26 cellular contexts compared by ENCODE assay signal in the genomic region with DNA sequence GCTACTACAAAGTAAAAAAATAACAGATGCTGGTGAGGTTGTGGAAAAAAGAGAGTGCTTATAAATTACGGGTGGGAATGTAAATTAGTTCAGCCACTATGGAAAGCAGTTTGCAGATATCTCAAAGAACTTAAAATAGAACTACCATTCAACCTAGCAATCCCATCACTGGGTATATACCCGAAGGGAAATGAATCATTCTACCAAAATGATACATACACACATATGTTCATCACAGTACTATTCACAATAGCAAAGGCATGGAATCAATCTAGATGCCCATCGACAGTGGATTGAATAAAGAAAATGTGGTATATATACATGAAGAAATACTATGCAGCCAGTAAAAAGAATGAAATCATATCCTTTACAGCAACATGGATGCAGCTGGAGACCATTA. TPM values are rescaled to one million over a fixed set of nuclear protein-coding genes. Genes with fewer than 3 reads are reported as not detected.
DNase-seq lines count a peak whose midpoint lies in the region; ATAC-seq, FAIRE-seq and TF ChIP-seq lines count a peak whose summit lies in the region.
"Had no signal": no experiment of that assay in that cellular context is flagged by ENCODE, and none has a peak within 500 bp of the region (broad histone marks: within the 10 kb centered on the region; RNA-seq: fewer than 3 reads in every experiment).

No MANE protein-coding gene starts in this region.

- POLR2A ChIA-PET in HEK293 (lab: Yijun Ruan, JAX) = no interaction called here
- POLR2A ChIA-PET in K562 (lab: Yijun Ruan, JAX) = no interaction called here

- no peak for ATAC-seq in K562
- ATAC-seq in activated T-cell treated with anti-CD3 and anti-CD28 coated beads, Interleukin-2, amount 50 U/mL, for 72 hours (replicated peaks in 1 of 2) = no peak
- ATAC-seq: GM12878 had no signal

- H3K9ac ChIP-seq in K562 (ENCODE audit: insufficient read depth in 1 of 2, low read depth in 2 of 2, low read length in 2 of 2) = no peak overlapping the region
- H3K9ac ChIP-seq: BLaER1 had no signal

- no peaks in the 10 kb centered on the region for H4K20me1 ChIP-seq in K562 (replicated peaks; ENCODE audit: control insufficient read depth, insufficient read depth, low read length)
- H4K20me1 ChIP-seq: BLaER1 had no signal

- no peak overlapping the region for H3K4me3 Mint-ChIP-seq in activated T-cell treated with anti-CD3 and anti-CD28 coated beads, Interleukin-2, amount 50 U/mL, for 72 hours
- H3K4me3 Mint-ChIP-seq: CD14-positive monocyte; CD4-positive, alpha-beta memory T cell; CD8-positive, alpha-beta memory T cell had no signal

- WGBS in K562 (ENCODE audit: insufficient coverage, low coverage, missing lambda C conversion rate) = 51% methylated on average over 3 of the region's 3 CpGs

- H3K4me1 Mint-ChIP-seq in activated T-cell treated with anti-CD3 and anti-CD28 coated beads, Interleukin-2, amount 50 U/mL, for 72 hours (ENCODE audit: low read depth) = peaks cover 8% of the 10 kb centered on the region

- H3K4me3 ChIP-seq in HEK293 (ENCODE audit: low read depth, low read length) (no peak overlapping the region), K562 (no peak overlapping the region)
- H3K4me3 ChIP-seq: BLaER1, GM12878 had no signal

- peaks cover 0 to 7% of the 10 kb centered on the region in 2 experiments; a peak in 1 of 3 replicates for H3K36me3 ChIP-seq in HEK293 (ENCODE audit: control insufficient read depth in 2 of 2, insufficient read depth in 1 of 2, low read length in 2 of 2)
- H3K36me3 ChIP-seq in K562 (ENCODE audit: control insufficient read depth, insufficient read depth, low read length) = no peaks in the 10 kb centered on the region
- H3K36me3 ChIP-seq: BE2C had no signal

- no peak overlapping the region for H3K27ac ChIP-seq in HEK293 (ENCODE audit: extremely low read depth, low read depth, low read length)
- no peak overlapping the region for H3K27ac ChIP-seq in K562 (ENCODE audit: extremely low read depth, low read depth, low read length)
- H3K27ac ChIP-seq: BLaER1 had no signal

- CTCF ChIA-PET in HEK293 (lab: Yijun Ruan, JAX) (no interaction called here), K562 (lab: Yijun Ruan, JAX; ENCODE audit: low intra/inter-chr PET ratio) (interaction anchor here (0.6 kb wide), 1 partner anchor 65 kb away, joined by 4 read pairs; no protein-coding TSS in a partner anchor)

- no peak for TF ChIP-seq POLR2A in H54 (IDR thresholded peaks at IDR 0.05; ENCODE audit: low read depth, low read length)
- no peak for TF ChIP-seq POLR2A in K562 (conservative IDR thresholded peaks at IDR 0.05)

- no peak for TF ChIP-seq CTCF in HEK293 (tag by site-specific recombination; IDR thresholded peaks at IDR 0.05)
- no peak for TF ChIP-seq CTCF in K562 (IDR thresholded peaks at IDR 0.05 in 2 of 3, conservative IDR thresholded peaks at IDR 0.05 in 1 of 3; ENCODE audit: insufficient read depth in 2 of 3, low read depth in 1 of 3, low read length in 3 of 3)

- H3K79me2 ChIP-seq in K562 (ENCODE audit: control insufficient read depth, insufficient read depth, low read length) = no peaks in the 10 kb centered on the region

- BruUV-seq in K562 (replicated peaks; lab: Mats Ljungman, UMichigan) = no TSS peak

- H3K9me3 Mint-ChIP-seq in activated T-cell treated with anti-CD3 and anti-CD28 coated beads, Interleukin-2, amount 50 U/mL, for 72 hours = peaks cover 4 to 6% of the 10 kb centered on the region in 2 donors

- H3K4me2 ChIP-seq in K562 (ENCODE audit: insufficient read depth, low read length) = no peak overlapping the region
- H3K4me2 ChIP-seq: BLaER1 had no signal

- DNase-seq in H54 (ENCODE audit: insufficient read length, low spot score) = no peak
- no peak for DNase-seq in K562 (ENCODE audit: extremely low read depth in 1 of 4, low spot score in 3 of 4)
- DNase-seq in stimulated activated naive CD4-positive, alpha-beta T cell treated with Interleukin-2 at 50 U/mL for 16 hours (lab: John Stamatoyannopoulos, UW) = no peak
- no peak for DNase-seq in NCI-H82 (lab: John Stamatoyannopoulos, UW)
- DNase-seq in activated T-cell treated with anti-CD3 and anti-CD28 coated beads, Interleukin-2, amount 50 U/mL, for 72 hours = no peak
- DNase-seq: 8988T; ACHN; BE2C; C1 segment of cervical spinal cord; CD4-positive, alpha-beta memory T cell; CD4-positive, CD25-positive, alpha-beta regulatory T cell; CD8-positive, alpha-beta memory T cell; COR-L47; DMS 273 treated with DMSO at 0.1 percent for 48 hours; DMS153; DMS53; DMS79; DND-41; EL; GDM1 had no signal

- H3K4me1 ChIP-seq in HEK293 (ENCODE audit: control insufficient read depth, insufficient read depth, low read length) (no peaks in the 10 kb centered on the region), K562 (replicated peaks in 1 of 2; ENCODE audit: control insufficient read depth in 2 of 2, insufficient read depth in 2 of 2, low read length in 2 of 2) (no peaks in the 10 kb centered on the region)
- H3K4me1 ChIP-seq: BE2C had no signal

- no peak for TF ChIP-seq RAD21 in K562 (CRISPR knock-in tag; conservative IDR thresholded peaks at IDR 0.05 in 1 of 2, IDR thresholded peaks at IDR 0.05 in 1 of 2)

- H3K27me3 ChIP-seq in K562 (ENCODE audit: control insufficient read depth in 2 of 2, insufficient read depth in 2 of 2, low read length in 2 of 2) = no peaks in the 10 kb centered on the region
- H3K27me3 ChIP-seq: BE2C, BLaER1 had no signal

- intact Hi-C loops in K562 (cut with micrococcal nuclease) = no loop called here

- H3K9me3 ChIP-seq in HEK293 (ENCODE audit: control insufficient read depth, insufficient read depth, low read depth, low read length) = no peaks in the 10 kb centered on the region
- H3K9me3 ChIP-seq in K562 (replicated peaks; ENCODE audit: control insufficient read depth, insufficient read depth, low read depth, low read length) = peaks cover 5% of the 10 kb centered on the region
- H3K9me3 ChIP-seq: BE2C had no signal

- H2AFZ ChIP-seq in K562 (ENCODE audit: low read depth, low read length) = no peak overlapping the region

- H3K27me3 Mint-ChIP-seq in activated T-cell treated with anti-CD3 and anti-CD28 coated beads, Interleukin-2, amount 50 U/mL, for 72 hours (ENCODE audit: low read depth) = no peaks in the 10 kb centered on the region
- H3K27me3 Mint-ChIP-seq: CD4-positive, alpha-beta memory T cell; CD4-positive, CD25-positive, alpha-beta regulatory T cell; CD8-positive, alpha-beta memory T cell had no signal

- in situ Hi-C loops in K562 (cut with MboI) = no loop called here

- FAIRE-seq in H54 (lab: Jason Lieb, UNC) (peak; percentile 80), K562 (lab: Jason Lieb, UNC) (no peak)
- FAIRE-seq: GM12878, GM12892, GM18507 had no signal

- no peak overlapping the region for H3K27ac Mint-ChIP-seq in activated T-cell treated with anti-CD3 and anti-CD28 coated beads, Interleukin-2, amount 50 U/mL, for 72 hours
- H3K27ac Mint-ChIP-seq: CD14-positive monocyte; CD4-positive, CD25-positive, alpha-beta regulatory T cell; CD8-positive, alpha-beta memory T cell had no signal

- H3K36me3 Mint-ChIP-seq in activated T-cell treated with anti-CD3 and anti-CD28 coated beads, Interleukin-2, amount 50 U/mL, for 72 hours (ENCODE audit: insufficient read depth in 2 of 2) = peaks cover 8 to 11% of the 10 kb centered on the region in 2 donors
- H3K36me3 Mint-ChIP-seq: CD14-positive monocyte had no signal

- no peaks in the 10 kb centered on the region for H3K9me1 ChIP-seq in K562 (ENCODE audit: control insufficient read depth, insufficient read depth, low read length)

- TF ChIP-seq EP300 in K562 (IDR thresholded peaks at IDR 0.05; ENCODE audit: low read length) = no peak

TF ChIP-seq in K562, 482 proteins besides CTCF, POLR2A, EP300 and RAD21:
- peak; percentile 53 for TF ChIP-seq ZNF146 (CRISPR knock-in tag; IDR thresholded peaks at IDR 0.05; ENCODE audit: unreplicated experiment)
- peak; percentile 27 for TF ChIP-seq RBM25 (IDR thresholded peaks at IDR 0.05; ENCODE audit: low read depth, low read length, severe bottlenecking)
- no peak for TF ChIP-seq ERF (CRISPR knock-in tag; IDR thresholded peaks at IDR 0.05)
- TF ChIP-seq STAT5B (CRISPR knock-in tag; IDR thresholded peaks at IDR 0.05) = no peak
- no peak for TF ChIP-seq ZNF253 (CRISPR knock-in tag; conservative IDR thresholded peaks at IDR 0.05)
- TF ChIP-seq ZNF561 (CRISPR knock-in tag; conservative IDR thresholded peaks at IDR 0.05) = no peak
- no peak for TF ChIP-seq CCNT2 (IDR thresholded peaks at IDR 0.05; ENCODE audit: borderline replicate concordance, extremely low read depth, insufficient read length, low read depth, low read length)
- TF ChIP-seq ZNF551 (CRISPR knock-in tag; IDR thresholded peaks at IDR 0.05) = no peak
- no peak for TF ChIP-seq PHF21A (IDR thresholded peaks at IDR 0.05; ENCODE audit: borderline replicate concordance, low read depth)
- no peak for TF ChIP-seq GATAD2B (IDR thresholded peaks at IDR 0.05; ENCODE audit: borderline replicate concordance)
- no peak for TF ChIP-seq NCOA2 (IDR thresholded peaks at IDR 0.05; ENCODE audit: partially characterized antibody in 2 of 2)
TF ChIP-seq in K562: peak in this region for 2.

RNA-seq across cellular contexts. Expression of gene TEX10, which starts 6.3 kb away (rescaled TPM):
- total RNA-seq in K562 (2011; cell fraction: chromatin; rRNA removed; ENCODE audit: low replicate concordance) = 43.4 and 116 TPM in 2 replicates
- 20.5 and 26.8 TPM in 2 replicates for total RNA-seq in K562 (2011; cell fraction: nucleolus; rRNA removed)
- total RNA-seq in K562 (2011; cell fraction: nucleoplasm; rRNA removed) = 44.4 and 51.5 TPM in 2 replicates
- total RNA-seq in K562 (2014; rRNA removed) (39.8 and 42.0 TPM in 2 replicates), K562 (2014; rRNA removed; fragmentation: Illumina TruSeq; extraction: Trizol) (50.1 and 58.1 TPM in 2 replicates), K562 (2015; rRNA removed; fragmentation: Illumina TruSeq; extraction: Trizol) (47.1 and 49.2 TPM in 2 replicates), K562 (2021) (43.1 and 44.6 TPM in 2 replicates)
- polyA plus RNA-seq in K562 (2011; rRNA removed) (42.2 and 57.9 TPM in 2 replicates), K562 (2014; fragmentation: Illumina TruSeq; extraction: Trizol) (43.9 and 47.9 TPM in 2 replicates), K562 (2014; fragmentation: Nextera tagmentation; extraction: Ambion mirVana) (10 to 100 TPM; 27.8 to 60.0 TPM), K562 (2014; rRNA removed) (32.9 and 38.9 TPM in 2 replicates)
- polyA plus RNA-seq in K562 (2011; cell fraction: cytosol; rRNA removed) = 17.5 and 26.6 TPM in 2 replicates
- 32.0 and 41.7 TPM in 2 replicates for polyA plus RNA-seq in K562 (2011; cell fraction: nucleus; rRNA removed)
- 27.1 and 27.9 TPM in 2 replicates for polyA plus RNA-seq in K562 (2012)
- 93.3 and 99.5 TPM in 2 replicates for polyA minus RNA-seq in K562 (2011; rRNA and poly(A)+ RNA removed)
- 17.8 and 27.5 TPM in 2 replicates for polyA minus RNA-seq in K562 (2011; cell fraction: cytosol; rRNA and poly(A)+ RNA removed)
- polyA minus RNA-seq in K562 (2011; cell fraction: nucleus; rRNA and poly(A)+ RNA removed) = 40.7 and 59.4 TPM in 2 replicates
- 10 to 100 TPM; 17.9 to 20.4 TPM for total RNA-seq in activated T-cell treated with anti-CD3 and anti-CD28 coated beads, Interleukin-2, amount 50 U/mL, for 72 hours
